Comparison of ENCODE assay signal across 20 cellular contexts in the genomic region with DNA sequence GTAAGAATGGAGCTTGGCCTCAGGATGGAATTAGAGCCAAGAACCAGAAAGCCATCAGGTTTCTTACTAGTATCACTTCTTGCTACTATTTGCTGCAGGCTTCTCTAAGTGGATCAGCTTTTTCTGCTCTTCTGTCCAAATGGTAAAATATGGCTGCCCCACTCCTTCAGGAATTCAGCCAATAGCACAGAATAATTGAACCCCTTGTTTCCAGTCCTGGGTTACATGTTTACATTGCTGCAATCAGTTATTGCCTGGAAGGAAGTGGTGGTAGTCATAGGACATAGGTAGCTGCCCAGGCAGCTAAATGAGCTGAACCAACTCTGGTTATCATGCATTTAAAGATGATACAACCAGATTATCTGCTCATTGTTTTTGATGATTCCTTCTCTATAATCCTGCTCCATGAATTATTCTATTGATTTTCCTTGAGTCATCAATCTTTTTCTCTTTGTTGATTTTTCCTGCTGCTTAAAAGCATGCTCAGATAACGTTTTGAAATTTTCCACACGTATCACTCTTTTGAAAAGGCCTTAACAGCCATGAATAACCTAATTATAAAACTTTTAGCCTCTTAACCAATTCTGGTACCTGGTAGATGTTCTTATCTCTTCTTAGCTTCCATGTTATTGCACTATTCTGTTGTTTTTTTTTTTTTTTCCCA. TPM values are rescaled to one million over a fixed set of nuclear protein-coding genes. Genes with fewer than 3 reads are reported as not detected.
DNase-seq lines count a peak whose midpoint lies in the region; ATAC-seq and TF ChIP-seq lines count a peak whose summit lies in the region.
"Had no signal": no experiment of that assay in that cellular context is flagged by ENCODE, and none has a peak within 500 bp of the region (broad histone marks: within the 10 kb centered on the region; RNA-seq: fewer than 3 reads in every experiment).

No MANE protein-coding gene starts in this region.

- no peaks in the 10 kb centered on the region for H3K36me3 ChIP-seq in mucosa of descending colon (ENCODE audit: low read depth)
- H3K36me3 ChIP-seq: lower lobe of right lung, neural progenitor cell, sigmoid colon, thoracic aorta, vagina had no signal

- peaks cover 3% of the 10 kb centered on the region for H3K4me1 ChIP-seq in mucosa of descending colon (ENCODE audit: low read depth)
- H3K4me1 ChIP-seq: lower lobe of right lung, neural progenitor cell had no signal

- ATAC-seq in mucosa of descending colon (peak; percentile 66), GM19351 (IDR thresholded peaks at IDR 0.05; ENCODE audit: unreplicated experiment) (no peak)
- ATAC-seq: activated naive CD4-positive, alpha-beta T cell treated with anti-CD3 and anti-CD28 coated beads, Interleukin-2, amount 50 U/mL, for 72 hours; activated T-helper 17 cell treated with anti-CD3 and anti-CD28 coated beads, Interleukin-2, amount 50 U/mL, for 72 hours; lower lobe of right lung; stimulated activated naive CD8-positive, alpha-beta T cell treated with anti-CD3 and anti-CD28 coated beads, Interleukin-15, Interleukin-2, amounts not matched to agents 100 U/mL and 50 U/mL, for 24 hours had no signal

- H3K4me3 ChIP-seq in choroid plexus epithelial cell (ENCODE audit: low read depth, low read length) (no peak overlapping the region), mucosa of descending colon (no peak overlapping the region)
- H3K4me3 ChIP-seq: lower lobe of right lung, neural progenitor cell, sigmoid colon, thoracic aorta, vagina had no signal

- no peaks in the 10 kb centered on the region for H3K9me3 ChIP-seq in mucosa of descending colon
- H3K9me3 ChIP-seq: lower lobe of right lung, sigmoid colon, thoracic aorta, vagina had no signal

- DNase-seq in HuH-7.5 (ENCODE audit: low spot score) (peak; percentile 24), NCI-H82 treated with DMSO at 0.1 percent for 48 hours (lab: John Stamatoyannopoulos, UW; ENCODE audit: unreplicated experiment) (peak; percentile 19), choroid plexus epithelial cell (ENCODE audit: low read depth) (peak; percentile 18), mucosa of descending colon (no peak), RPMI8226 (no peak)
- no peak for DNase-seq in activated CD8-positive, alpha-beta memory T cell treated with anti-CD3 and anti-CD28 coated beads, Interleukin-2, amount 50 U/mL, for 48 hours
- DNase-seq: activated CD4-positive, alpha-beta T cell treated with anti-CD3 and anti-CD28 coated beads, Interleukin-2, amount 50 U/mL, for 1 hour; aorta; GM23248; islet precursor cell; lower lobe of right lung; NK-92 treated with Interleukin-12 subunit alpha and Interleukin-12 subunit beta, amount 100 ng/mL, for 24 hours; sigmoid colon; stimulated activated naive CD8-positive, alpha-beta T cell treated with anti-CD3 and anti-CD28 coated beads, Interleukin-15, Interleukin-2, amounts not matched to agents 100 U/mL and 50 U/mL, for 24 hours had no signal

- no peak for TF ChIP-seq CTCF in choroid plexus epithelial cell (conservative IDR thresholded peaks at IDR 0.05; ENCODE audit: low read depth, low read length)
- TF ChIP-seq CTCF in mucosa of descending colon (IDR thresholded peaks at IDR 0.05), result no peak

- intact Hi-C loops in mucosa of descending colon (cut with DNase I, micrococcal nuclease), result no loop called here

RNA-seq across cellular contexts. Expression of a gene that starts 12.6 kb away (rescaled TPM):
- 10 to 100 TPM; 43.0 to 58.4 (median 48.7) TPM for total RNA-seq in mucosa of descending colon

Comparison
In these comparisons a context has a peak if more than half of its experiments do, and no peak if none do; other contexts are left out.
1. DNase-seq: peak in HuH-7.5 (single experiment), NCI-H82 treated with DMSO at 0.1 percent for 48 hours (single experiment) and choroid plexus epithelial cell (single experiment); none in mucosa of descending colon (0 of 3), RPMI8226 (single experiment) and activated CD8-positive, alpha-beta memory T cell treated with anti-CD3 and anti-CD28 coated beads, Interleukin-2, amount 50 U/mL, for 48 hours (single experiment).